8 cellular contexts compared by ENCODE assay signal in genomic region chr13:50081106-50081898, GRCh38.
DNase-seq lines count a peak whose midpoint lies in the region; ATAC-seq and TF ChIP-seq lines count a peak whose summit lies in the region.

No MANE protein-coding gene starts in this region.

- intact Hi-C loops in heart left ventricle (cut with DNase I) (loop anchor here (2.0 to 10.0 kb wide), 12 partner anchors 41 to 993 kb away; partner anchors contain the start of gene TRIM13 (in 7 of the 10)), prostate gland (cut with DNase I) (loop anchor here (2.0 to 5.0 kb wide), 3 partner anchors 41 to 446 kb away; partner anchors contain the start of gene TRIM13)

- H3K27me3 ChIP-seq in heart left ventricle, result no peaks in the 10 kb centered on the region
- no peaks in the 10 kb centered on the region for H3K27me3 ChIP-seq in prostate gland (replicated peaks; ENCODE audit: insufficient read depth)

- peak in 2 of 12 donors; percentile 1 to 14 for TF ChIP-seq CTCF in heart left ventricle (IDR thresholded peaks at IDR 0.05)
- TF ChIP-seq CTCF in prostate gland (IDR thresholded peaks at IDR 0.05), result no peak

- no peaks in the 10 kb centered on the region for H3K9me3 ChIP-seq in heart left ventricle
- H3K9me3 ChIP-seq in prostate gland, result no peaks in the 10 kb centered on the region

- H3K4me3 ChIP-seq in heart left ventricle, result peak overlapping the region; percentile 41 to 80 (median 69)
- H3K4me3 ChIP-seq in prostate gland, result peak overlapping the region; percentile 65 to 75

- no peaks in the 10 kb centered on the region for H3K36me3 ChIP-seq in heart left ventricle
- H3K36me3 ChIP-seq in prostate gland, result no peaks in the 10 kb centered on the region

- H3K27ac ChIP-seq in heart left ventricle, result peak overlapping the region; percentile 49 to 88 (median 72)
- peak overlapping the region; percentile 91 to 92 for H3K27ac ChIP-seq in prostate gland

- DNase-seq in DMS 273 (lab: John Stamatoyannopoulos, UW; ENCODE audit: unreplicated experiment) (peak; percentile 66), DMS 273 treated with DMSO at 0.1 percent for 48 hours (lab: John Stamatoyannopoulos, UW) (no peak), heart left ventricle (peak; percentile 56 to 76 (median 58)), prostate gland (ENCODE audit: low spot score) (peak; percentile 47), NCI-H2107 treated with DMSO at 0.1 percent for 48 hours (lab: John Stamatoyannopoulos, UW; ENCODE audit: unreplicated experiment) (no peak)
- DNase-seq in activated naive CD4-positive, alpha-beta T cell (lab: John Stamatoyannopoulos, UW), result peak; percentile 16 to 40 (median 31)

- H3K4me1 ChIP-seq in heart left ventricle, result peaks cover 0 to 70% (median 27%) of the 10 kb centered on the region in 12 donors
- no peaks in the 10 kb centered on the region for H3K4me1 ChIP-seq in prostate gland (replicated peaks)

- 0 to 1% (median 0%) methylated on average over 25 to 71 of the region's 71 CpGs for WGBS in heart left ventricle, 4 donors
- WGBS in prostate gland, result under 1% methylated on average over 50 of the region's 71 CpGs

- peak; percentile 1 for ATAC-seq in HG02970 (IDR thresholded peaks at IDR 0.05; ENCODE audit: low FRiP score, unreplicated experiment)
- peak; percentile 21 to 54 (median 36) for ATAC-seq in heart left ventricle

- TF ChIP-seq POLR2A in heart left ventricle (IDR thresholded peaks at IDR 0.05) (no peak), prostate gland (IDR thresholded peaks at IDR 0.05) (no peak)

TF ChIP-seq in PFSK-1, 5 proteins besides CTCF, POLR2A, EP300 and RAD21:
- TF ChIP-seq TAF1 (IDR thresholded peaks at IDR 0.05; ENCODE audit: borderline replicate concordance, insufficient read depth, low read length), result no peak
- TF ChIP-seq FOXP2 (optimal IDR thresholded peaks at IDR 0.05; ENCODE audit: borderline replicate concordance, extremely low read depth, extremely low read length, insufficient read depth), result peak; percentile 17
- no peak for TF ChIP-seq POLR2AphosphoS5 (IDR thresholded peaks at IDR 0.05; ENCODE audit: low read depth, low read length)
- no peak for TF ChIP-seq REST (IDR thresholded peaks at IDR 0.05; ENCODE audit: insufficient read depth in 1 of 2, low read depth in 2 of 2, low read length in 2 of 2)
TF ChIP-seq in PFSK-1: peak in this region for 1.

Comparison
In these comparisons a context has a peak if more than half of its experiments do, and no peak if none do; other contexts are left out.
1. DNase-seq: peak in DMS 273 (single experiment), activated naive CD4-positive, alpha-beta T cell (4 of 4), heart left ventricle (5 of 5) and prostate gland (single experiment); none in DMS 273 treated with DMSO at 0.1 percent for 48 hours (single experiment) and NCI-H2107 treated with DMSO at 0.1 percent for 48 hours (single experiment).